In genomic region chr14:76761198-76761848, GRCh38 we compare ENCODE assay signal across 1 cellular context.
TF ChIP-seq lines count a peak whose summit lies in the region.

Gene VASH1, plus strand, starts transcription at chr14:76761468. Its CDS starts 1,354 bp downstream, at chr14:76762822.

TF ChIP-seq in GM12878, 131 proteins besides CTCF, POLR2A, EP300 and RAD21 (continued from another document):
- TF ChIP-seq, protein P1, sequence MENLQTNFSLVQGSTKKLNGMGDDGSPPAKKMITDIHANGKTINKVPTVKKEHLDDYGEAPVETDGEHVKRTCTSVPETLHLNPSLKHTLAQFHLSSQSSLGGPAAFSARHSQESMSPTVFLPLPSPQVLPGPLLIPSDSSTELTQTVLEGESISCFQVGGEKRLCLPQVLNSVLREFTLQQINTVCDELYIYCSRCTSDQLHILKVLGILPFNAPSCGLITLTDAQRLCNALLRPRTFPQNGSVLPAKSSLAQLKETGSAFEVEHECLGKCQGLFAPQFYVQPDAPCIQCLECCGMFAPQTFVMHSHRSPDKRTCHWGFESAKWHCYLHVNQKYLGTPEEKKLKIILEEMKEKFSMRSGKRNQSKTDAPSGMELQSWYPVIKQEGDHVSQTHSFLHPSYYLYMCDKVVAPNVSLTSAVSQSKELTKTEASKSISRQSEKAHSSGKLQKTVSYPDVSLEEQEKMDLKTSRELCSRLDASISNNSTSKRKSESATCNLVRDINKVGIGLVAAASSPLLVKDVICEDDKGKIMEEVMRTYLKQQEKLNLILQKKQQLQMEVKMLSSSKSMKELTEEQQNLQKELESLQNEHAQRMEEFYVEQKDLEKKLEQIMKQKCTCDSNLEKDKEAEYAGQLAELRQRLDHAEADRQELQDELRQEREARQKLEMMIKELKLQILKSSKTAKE (IDR thresholded peaks at IDR 0.05; ENCODE audit: low read depth, poor library complexity, severe bottlenecking), result no peak
- TF ChIP-seq CHD4 (IDR thresholded peaks at IDR 0.05) (no peak), USF2 (IDR thresholded peaks at IDR 0.05; ENCODE audit: borderline replicate concordance, low read depth, low read length) (no peak), NFXL1 (IDR thresholded peaks at IDR 0.05; ENCODE audit: borderline replicate concordance) (no peak), MEF2B (IDR thresholded peaks at IDR 0.05; ENCODE audit: partially characterized antibody, poor library complexity, severe bottlenecking) (no peak), HCFC1 (IDR thresholded peaks at IDR 0.05; ENCODE audit: low read length) (no peak), ETV6 (conservative IDR thresholded peaks at IDR 0.05 in 1 of 2, IDR thresholded peaks at IDR 0.05 in 1 of 2; ENCODE audit: borderline replicate concordance in 1 of 2, low read depth in 1 of 2) (no peak), CHD2 (IDR thresholded peaks at IDR 0.05; ENCODE audit: borderline replicate concordance, low read depth, low read length) (no peak), ATF7 (IDR thresholded peaks at IDR 0.05; ENCODE audit: low read depth) (no peak), BHLHE40 (IDR thresholded peaks at IDR 0.05; ENCODE audit: borderline replicate concordance in 1 of 2, low read depth in 2 of 2, low read length in 1 of 2) (peak in 1 of 2 experiments; percentile 20; a peak in 1 of 4 replicates), CREB1 (IDR thresholded peaks at IDR 0.05; ENCODE audit: low read depth) (no peak), GATAD2B (conservative IDR thresholded peaks at IDR 0.05; ENCODE audit: low read depth) (peak; percentile 44; the same call in 1 of the 2 replicates), CHD1 (IDR thresholded peaks at IDR 0.05; ENCODE audit: low read depth, low read length) (no peak), HDAC2 (IDR thresholded peaks at IDR 0.05) (no peak), PAX5 (IDR thresholded peaks at IDR 0.05; ENCODE audit: borderline replicate concordance, low read depth, low read length) (no peak), SRF (IDR thresholded peaks at IDR 0.05; ENCODE audit: low read depth in 2 of 2, low read length in 2 of 2) (no peak), MAX (IDR thresholded peaks at IDR 0.05; ENCODE audit: low read depth, low read length) (no peak; the same call in 1 of the 2 replicates), STAT3 (IDR thresholded peaks at IDR 0.05; ENCODE audit: low read depth, low read length) (no peak), ZNF274 (IDR thresholded peaks at IDR 0.05; ENCODE audit: insufficient read depth, insufficient read length) (no peak), TCF7 (IDR thresholded peaks at IDR 0.05; ENCODE audit: borderline replicate concordance) (no peak), ZSCAN29 (IDR thresholded peaks at IDR 0.05) (no peak), CEBPB (IDR thresholded peaks at IDR 0.05; ENCODE audit: borderline replicate concordance in 1 of 2, low read depth in 2 of 2, low read length in 2 of 2) (no peak)
- TF ChIP-seq, protein P2, sequence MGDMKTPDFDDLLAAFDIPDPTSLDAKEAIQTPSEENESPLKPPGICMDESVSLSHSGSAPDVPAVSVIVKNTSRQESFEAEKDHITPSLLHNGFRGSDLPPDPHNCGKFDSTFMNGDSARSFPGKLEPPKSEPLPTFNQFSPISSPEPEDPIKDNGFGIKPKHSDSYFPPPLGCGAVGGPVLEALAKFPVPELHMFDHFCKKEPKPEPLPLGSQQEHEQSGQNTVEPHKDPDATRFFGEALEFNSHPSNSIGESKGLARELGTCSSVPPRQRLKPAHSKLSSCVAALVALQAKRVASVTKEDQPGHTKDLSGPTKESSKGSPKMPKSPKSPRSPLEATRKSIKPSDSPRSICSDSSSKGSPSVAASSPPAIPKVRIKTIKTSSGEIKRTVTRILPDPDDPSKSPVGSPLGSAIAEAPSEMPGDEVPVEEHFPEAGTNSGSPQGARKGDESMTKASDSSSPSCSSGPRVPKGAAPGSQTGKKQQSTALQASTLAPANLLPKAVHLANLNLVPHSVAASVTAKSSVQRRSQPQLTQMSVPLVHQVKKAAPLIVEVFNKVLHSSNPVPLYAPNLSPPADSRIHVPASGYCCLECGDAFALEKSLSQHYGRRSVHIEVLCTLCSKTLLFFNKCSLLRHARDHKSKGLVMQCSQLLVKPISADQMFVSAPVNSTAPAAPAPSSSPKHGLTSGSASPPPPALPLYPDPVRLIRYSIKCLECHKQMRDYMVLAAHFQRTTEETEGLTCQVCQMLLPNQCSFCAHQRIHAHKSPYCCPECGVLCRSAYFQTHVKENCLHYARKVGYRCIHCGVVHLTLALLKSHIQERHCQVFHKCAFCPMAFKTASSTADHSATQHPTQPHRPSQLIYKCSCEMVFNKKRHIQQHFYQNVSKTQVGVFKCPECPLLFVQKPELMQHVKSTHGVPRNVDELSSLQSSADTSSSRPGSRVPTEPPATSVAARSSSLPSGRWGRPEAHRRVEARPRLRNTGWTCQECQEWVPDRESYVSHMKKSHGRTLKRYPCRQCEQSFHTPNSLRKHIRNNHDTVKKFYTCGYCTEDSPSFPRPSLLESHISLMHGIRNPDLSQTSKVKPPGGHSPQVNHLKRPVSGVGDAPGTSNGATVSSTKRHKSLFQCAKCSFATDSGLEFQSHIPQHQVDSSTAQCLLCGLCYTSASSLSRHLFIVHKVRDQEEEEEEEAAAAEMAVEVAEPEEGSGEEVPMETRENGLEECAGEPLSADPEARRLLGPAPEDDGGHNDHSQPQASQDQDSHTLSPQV (IDR thresholded peaks at IDR 0.05), result no peak
- TF ChIP-seq, protein P3, sequence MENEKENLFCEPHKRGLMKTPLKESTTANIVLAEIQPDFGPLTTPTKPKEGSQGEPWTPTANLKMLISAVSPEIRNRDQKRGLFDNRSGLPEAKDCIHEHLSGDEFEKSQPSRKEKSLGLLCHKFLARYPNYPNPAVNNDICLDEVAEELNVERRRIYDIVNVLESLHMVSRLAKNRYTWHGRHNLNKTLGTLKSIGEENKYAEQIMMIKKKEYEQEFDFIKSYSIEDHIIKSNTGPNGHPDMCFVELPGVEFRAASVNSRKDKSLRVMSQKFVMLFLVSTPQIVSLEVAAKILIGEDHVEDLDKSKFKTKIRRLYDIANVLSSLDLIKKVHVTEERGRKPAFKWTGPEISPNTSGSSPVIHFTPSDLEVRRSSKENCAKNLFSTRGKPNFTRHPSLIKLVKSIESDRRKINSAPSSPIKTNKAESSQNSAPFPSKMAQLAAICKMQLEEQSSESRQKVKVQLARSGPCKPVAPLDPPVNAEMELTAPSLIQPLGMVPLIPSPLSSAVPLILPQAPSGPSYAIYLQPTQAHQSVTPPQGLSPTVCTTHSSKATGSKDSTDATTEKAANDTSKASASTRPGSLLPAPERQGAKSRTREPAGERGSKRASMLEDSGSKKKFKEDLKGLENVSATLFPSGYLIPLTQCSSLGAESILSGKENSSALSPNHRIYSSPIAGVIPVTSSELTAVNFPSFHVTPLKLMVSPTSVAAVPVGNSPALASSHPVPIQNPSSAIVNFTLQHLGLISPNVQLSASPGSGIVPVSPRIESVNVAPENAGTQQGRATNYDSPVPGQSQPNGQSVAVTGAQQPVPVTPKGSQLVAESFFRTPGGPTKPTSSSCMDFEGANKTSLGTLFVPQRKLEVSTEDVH (IDR thresholded peaks at IDR 0.05; ENCODE audit: low read depth, partially characterized antibody), result no peak
- TF ChIP-seq, protein P4, sequence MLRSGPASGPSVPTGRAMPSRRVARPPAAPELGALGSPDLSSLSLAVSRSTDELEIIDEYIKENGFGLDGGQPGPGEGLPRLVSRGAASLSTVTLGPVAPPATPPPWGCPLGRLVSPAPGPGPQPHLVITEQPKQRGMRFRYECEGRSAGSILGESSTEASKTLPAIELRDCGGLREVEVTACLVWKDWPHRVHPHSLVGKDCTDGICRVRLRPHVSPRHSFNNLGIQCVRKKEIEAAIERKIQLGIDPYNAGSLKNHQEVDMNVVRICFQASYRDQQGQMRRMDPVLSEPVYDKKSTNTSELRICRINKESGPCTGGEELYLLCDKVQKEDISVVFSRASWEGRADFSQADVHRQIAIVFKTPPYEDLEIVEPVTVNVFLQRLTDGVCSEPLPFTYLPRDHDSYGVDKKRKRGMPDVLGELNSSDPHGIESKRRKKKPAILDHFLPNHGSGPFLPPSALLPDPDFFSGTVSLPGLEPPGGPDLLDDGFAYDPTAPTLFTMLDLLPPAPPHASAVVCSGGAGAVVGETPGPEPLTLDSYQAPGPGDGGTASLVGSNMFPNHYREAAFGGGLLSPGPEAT (IDR thresholded peaks at IDR 0.05; ENCODE audit: low read depth), result no peak
